7 cellular contexts compared by ENCODE assay signal in genomic region chr19:14530005-14530348, GRCh38. TPM values are rescaled to one million over a fixed set of nuclear protein-coding genes. Genes with fewer than 3 reads are reported as not detected.
A peak's percentile ranks its signal among the peaks of the same experiment; 100 is the strongest.
DNase-seq lines count a peak whose midpoint lies in the region; ATAC-seq, FAIRE-seq and TF ChIP-seq lines count a peak whose summit lies in the region.

No MANE protein-coding gene starts in this region.

- H3K27me3 Mint-ChIP-seq in nephron progenitor cell (ENCODE audit: low read depth, poor library complexity): no peaks in the 10 kb centered on the region

- H3K4me2 ChIP-seq in GM23248 (ENCODE audit: unreplicated experiment) (peak overlapping the region; percentile 99), endothelial cell of umbilical vein (ENCODE audit: insufficient read depth, low read length) (peak overlapping the region; percentile 89)

- CTCF ChIA-PET in endothelial cell of umbilical vein (lab: Charles Lee): no interaction called here

- POLR2A ChIA-PET in endothelial cell of umbilical vein (lab: Charles Lee): no interaction called here

- no peaks in the 10 kb centered on the region for H4K20me1 ChIP-seq in GM23248 (ENCODE audit: insufficient read depth)
- H4K20me1 ChIP-seq in endothelial cell of umbilical vein (replicated peaks; ENCODE audit: control insufficient read depth, extremely low read depth, insufficient read depth, low read length): no peaks in the 10 kb centered on the region

- H3K36me3 Mint-ChIP-seq in nephron progenitor cell (ENCODE audit: low read depth): peaks cover 12% of the 10 kb centered on the region

- ATAC-seq in GM21723 (IDR thresholded peaks at IDR 0.05; ENCODE audit: unreplicated experiment): no peak

- 2 to 3% methylated on average over 18 of the region's 18 CpGs for WGBS in GM23248 (ENCODE audit: low coverage in 1 of 2, low lambda C conversion rate in 2 of 2, missing lambda C conversion rate in 2 of 2), 2 experiments

- H3K4me1 ChIP-seq in GM23248 (ENCODE audit: insufficient read depth) (peaks cover 18% of the 10 kb centered on the region), endothelial cell of umbilical vein (ENCODE audit: control insufficient read depth, extremely low read depth, insufficient read depth, low read length) (peaks cover 7% of the 10 kb centered on the region)

- no TSS peak for BruUV-seq in endothelial cell of umbilical vein (replicated peaks; lab: Mats Ljungman, UMichigan)

- H3K27ac Mint-ChIP-seq in nephron progenitor cell: peak overlapping the region; percentile 97

- intact Hi-C loops in endothelial cell of umbilical vein (cut with micrococcal nuclease): no loop called here

- H3K36me3 ChIP-seq in GM23248 (ENCODE audit: low read depth) (no peaks in the 10 kb centered on the region), endothelial cell of umbilical vein (ENCODE audit: control insufficient read depth in 2 of 2, extremely low read depth in 1 of 2, insufficient read depth in 2 of 2, low read length in 2 of 2) (no peaks in the 10 kb centered on the region)

- no peaks in the 10 kb centered on the region for H3K9me2 ChIP-seq in GM23248 (ENCODE audit: insufficient read depth)

- peak overlapping the region; percentile 95 for H3K4me3 Mint-ChIP-seq in nephron progenitor cell

- peaks cover 35% of the 10 kb centered on the region for H3K4me1 Mint-ChIP-seq in nephron progenitor cell

- H2AFZ ChIP-seq in GM23248 (peak overlapping the region; percentile 97), endothelial cell of umbilical vein (ENCODE audit: low read depth, low read length) (peak overlapping the region; percentile 75)

- H3K79me2 ChIP-seq in GM23248 (ENCODE audit: insufficient read depth) (peaks cover 38% of the 10 kb centered on the region), endothelial cell of umbilical vein (ENCODE audit: control insufficient read depth, insufficient read depth, low read length) (peaks cover 19% of the 10 kb centered on the region)

- H3K4me3 ChIP-seq in GM23248 (peak overlapping the region; percentile 98), endothelial cell of umbilical vein (replicated peaks in 1 of 3; ENCODE audit: insufficient read depth in 1 of 3, low read depth in 1 of 3, low read length in 3 of 3) (peak overlapping the region; percentile 22 to 90 (median 67))

- TF ChIP-seq CTCF in endothelial cell of umbilical vein (IDR thresholded peaks at IDR 0.05; ENCODE audit: extremely low read depth in 1 of 2, insufficient read depth in 1 of 2, low read depth in 1 of 2, low read length in 2 of 2) (no peak), nephron progenitor cell (IDR thresholded peaks at IDR 0.05) (no peak)

- TF ChIP-seq POLR2A in endothelial cell of umbilical vein (IDR thresholded peaks at IDR 0.05; ENCODE audit: low read depth, low read length): no peak

- H3F3A ChIP-seq in GM23248 (ENCODE audit: insufficient read depth): peaks cover 15% of the 10 kb centered on the region

- H3K9ac ChIP-seq in GM23248 (peak overlapping the region; percentile 83), endothelial cell of umbilical vein (replicated peaks; ENCODE audit: extremely low read depth, insufficient read depth, low read length) (peak overlapping the region; percentile 51)

- no peak for DNase-seq in GM23248
- DNase-seq in RKO (ENCODE audit: low spot score): peak; percentile 43
- no peak for DNase-seq in endothelial cell of umbilical vein (ENCODE audit: low read depth, low spot score)
- DNase-seq in nephron progenitor cell: peak; percentile 66
- no peak for DNase-seq in NCI-H774 (lab: John Stamatoyannopoulos, UW)
- no peak for DNase-seq in ecto neural progenitor cell (ENCODE audit: low spot score)

- no peak for FAIRE-seq in endothelial cell of umbilical vein (lab: Jason Lieb, UNC)

- H3K27me3 ChIP-seq in GM23248 (replicated peaks; ENCODE audit: insufficient read depth): no peaks in the 10 kb centered on the region
- H3K27me3 ChIP-seq in endothelial cell of umbilical vein (ENCODE audit: control insufficient read depth in 2 of 2, insufficient read depth in 2 of 2, low read length in 2 of 2): no peaks in the 10 kb centered on the region

- no peaks in the 10 kb centered on the region for H3K9me3 Mint-ChIP-seq in nephron progenitor cell

- dilution Hi-C loops in endothelial cell of umbilical vein (cut with MboI; ENCODE audit: extremely low pct_ligation_motif_present, low sequenced_read_pairs): no loop called here

- in situ Hi-C loops in GM23248 (cut with MboI): no loop called here

- H3K9me3 ChIP-seq in GM23248 (ENCODE audit: low read depth): no peaks in the 10 kb centered on the region
- H3K9me3 ChIP-seq in endothelial cell of umbilical vein (replicated peaks; ENCODE audit: control insufficient read depth, insufficient read depth, low read length): no peaks in the 10 kb centered on the region

- H3K27ac ChIP-seq in GM23248 (peak overlapping the region; percentile 67), endothelial cell of umbilical vein (ENCODE audit: insufficient read depth, low read depth, low read length) (no peak overlapping the region)

- no peaks in the 10 kb centered on the region for H3K9me1 ChIP-seq in endothelial cell of umbilical vein (replicated peaks; ENCODE audit: control insufficient read depth, extremely low read depth, insufficient read depth, low read length)

TF ChIP-seq in endothelial cell of umbilical vein, 7 proteins besides CTCF, POLR2A, EP300 and RAD21 (continues in another document):
- TF ChIP-seq MAX (IDR thresholded peaks at IDR 0.05; ENCODE audit: insufficient read depth, insufficient read length): no peak

RNA-seq across cellular contexts. Expression of gene TECR, which starts 0.6 kb away (rescaled TPM):
- 38.8 and 40.1 TPM in 2 replicates for total RNA-seq in GM23248 (2014; rRNA removed; shearing (Covaris generic))
- polyA plus RNA-seq in GM23248 (2016; fragmentation: Nextera tagmentation; extraction: Ambion mirVana) (129 and 132 TPM in 2 replicates), endothelial cell of umbilical vein (193 and 231 TPM in 2 replicates)
- total RNA-seq in endothelial cell of umbilical vein: 109 and 110 TPM in 2 replicates
- 84.4 and 92.2 TPM in 2 replicates for polyA plus RNA-seq in endothelial cell of umbilical vein (2011; cell fraction: cytosol; rRNA removed)
- polyA plus RNA-seq in endothelial cell of umbilical vein (2011; cell fraction: nucleus; rRNA removed): 86.2 and 88.0 TPM in 2 replicates
- 75.8 and 79.0 TPM in 2 replicates for polyA plus RNA-seq in endothelial cell of umbilical vein (2012)
- polyA minus RNA-seq in endothelial cell of umbilical vein: 99.0 and 116 TPM in 2 replicates
- polyA minus RNA-seq in endothelial cell of umbilical vein (2011; cell fraction: cytosol; rRNA and poly(A)+ RNA removed): 376 TPM
- polyA minus RNA-seq in endothelial cell of umbilical vein (2011; cell fraction: nucleus; rRNA and poly(A)+ RNA removed): 30.6 and 38.0 TPM in 2 replicates

RNA-seq across cellular contexts. Expression of gene DNAJB1, which starts 11.8 kb away (rescaled TPM):
- 82.5 and 101 TPM in 2 replicates for total RNA-seq in GM23248 (2014; rRNA removed; shearing (Covaris generic))
- 124 and 127 TPM in 2 replicates for polyA plus RNA-seq in GM23248 (2016; fragmentation: Nextera tagmentation; extraction: Ambion mirVana)
- total RNA-seq in endothelial cell of umbilical vein: 55.8 and 58.6 TPM in 2 replicates
- polyA plus RNA-seq in endothelial cell of umbilical vein: 49.4 and 59.8 TPM in 2 replicates
- 53.9 and 57.8 TPM in 2 replicates for polyA plus RNA-seq in endothelial cell of umbilical vein (2011; cell fraction: cytosol; rRNA removed)
- 29.2 and 33.8 TPM in 2 replicates for polyA plus RNA-seq in endothelial cell of umbilical vein (2011; cell fraction: nucleus; rRNA removed)
- polyA plus RNA-seq in endothelial cell of umbilical vein (2012): 54.7 and 65.1 TPM in 2 replicates
- 44.9 and 48.7 TPM in 2 replicates for polyA minus RNA-seq in endothelial cell of umbilical vein
- polyA minus RNA-seq in endothelial cell of umbilical vein (2011; cell fraction: cytosol; rRNA and poly(A)+ RNA removed): 45.8 TPM
- 14.2 and 15.0 TPM in 2 replicates for polyA minus RNA-seq in endothelial cell of umbilical vein (2011; cell fraction: nucleus; rRNA and poly(A)+ RNA removed)

RNA-seq across cellular contexts. Expression of gene GIPC1, which starts 34.0 kb away (rescaled TPM):
- 143 and 173 TPM in 2 replicates for total RNA-seq in GM23248 (2014; rRNA removed; shearing (Covaris generic))
- 106 and 112 TPM in 2 replicates for polyA plus RNA-seq in GM23248 (2016; fragmentation: Nextera tagmentation; extraction: Ambion mirVana)
- 102 and 108 TPM in 2 replicates for total RNA-seq in endothelial cell of umbilical vein
- 141 and 159 TPM in 2 replicates for polyA plus RNA-seq in endothelial cell of umbilical vein
- 65.4 and 106 TPM in 2 replicates for polyA plus RNA-seq in endothelial cell of umbilical vein (2011; cell fraction: cytosol; rRNA removed)
- polyA plus RNA-seq in endothelial cell of umbilical vein (2011; cell fraction: nucleus; rRNA removed): 65.6 and 67.3 TPM in 2 replicates
- 76.4 and 123 TPM in 2 replicates for polyA plus RNA-seq in endothelial cell of umbilical vein (2012)
- polyA minus RNA-seq in endothelial cell of umbilical vein: 39.1 and 62.3 TPM in 2 replicates
- polyA minus RNA-seq in endothelial cell of umbilical vein (2011; cell fraction: cytosol; rRNA and poly(A)+ RNA removed): 84.5 TPM
- 16.2 and 32.9 TPM in 2 replicates for polyA minus RNA-seq in endothelial cell of umbilical vein (2011; cell fraction: nucleus; rRNA and poly(A)+ RNA removed)

RNA-seq across cellular contexts. Expression of gene NDUFB7, which starts 41.9 kb away (rescaled TPM):
- 186 and 244 TPM in 2 replicates for total RNA-seq in GM23248 (2014; rRNA removed; shearing (Covaris generic))
- polyA plus RNA-seq in GM23248 (2016; fragmentation: Nextera tagmentation; extraction: Ambion mirVana): 316 and 336 TPM in 2 replicates
- total RNA-seq in endothelial cell of umbilical vein: 170 and 177 TPM in 2 replicates
- 655 and 916 TPM in 2 replicates for polyA plus RNA-seq in endothelial cell of umbilical vein
- polyA plus RNA-seq in endothelial cell of umbilical vein (2011; cell fraction: cytosol; rRNA removed): 304 and 482 TPM in 2 replicates
- 91.3 and 158 TPM in 2 replicates for polyA plus RNA-seq in endothelial cell of umbilical vein (2011; cell fraction: nucleus; rRNA removed)
- 112 and 205 TPM in 2 replicates for polyA plus RNA-seq in endothelial cell of umbilical vein (2012)
- 73.0 and 77.9 TPM in 2 replicates for polyA minus RNA-seq in endothelial cell of umbilical vein
- polyA minus RNA-seq in endothelial cell of umbilical vein (2011; cell fraction: cytosol; rRNA and poly(A)+ RNA removed): 132 TPM
- polyA minus RNA-seq in endothelial cell of umbilical vein (2011; cell fraction: nucleus; rRNA and poly(A)+ RNA removed): 10.6 and 25.2 TPM in 2 replicates

RNA-seq across cellular contexts. Expression of gene CLEC17A, which starts 52.9 kb away (rescaled TPM):
- not detected in 2 replicates for total RNA-seq in GM23248 (2014; rRNA removed; shearing (Covaris generic))
- polyA plus RNA-seq in GM23248 (2016; fragmentation: Nextera tagmentation; extraction: Ambion mirVana) (not detected in 2 replicates), endothelial cell of umbilical vein (0.07 TPM in 1 of 2 replicates, not detected in the other)
- not detected in 2 replicates for total RNA-seq in endothelial cell of umbilical vein
- not detected in 2 replicates for polyA plus RNA-seq in endothelial cell of umbilical vein (2011; cell fraction: cytosol; rRNA removed)
- 0.07 TPM in 1 of 2 replicates, not detected in the other for polyA plus RNA-seq in endothelial cell of umbilical vein (2011; cell fraction: nucleus; rRNA removed)
- polyA plus RNA-seq in endothelial cell of umbilical vein (2012): not detected in 2 replicates
- not detected in 2 replicates for polyA minus RNA-seq in endothelial cell of umbilical vein
- polyA minus RNA-seq in endothelial cell of umbilical vein (2011; cell fraction: cytosol; rRNA and poly(A)+ RNA removed): not detected
- polyA minus RNA-seq in endothelial cell of umbilical vein (2011; cell fraction: nucleus; rRNA and poly(A)+ RNA removed): not detected in 2 replicates

Comparison
In these comparisons a context has a peak if more than half of its experiments do, and no peak if none do; other contexts are left out.
1. DNase-seq: peak in RKO (single experiment) and nephron progenitor cell (single experiment); none in GM23248 (single experiment), endothelial cell of umbilical vein (single experiment), NCI-H774 (single experiment) and ecto neural progenitor cell (single experiment).